In genomic region chr11:15471028-15471708, GRCh38 we compare ENCODE assay signal across 14 cellular contexts.
DNase-seq lines count a peak whose midpoint lies in the region; ATAC-seq and FAIRE-seq lines count a peak whose summit lies in the region.
"Had no signal": no experiment of that assay in that cellular context is flagged by ENCODE, and none has a peak within 500 bp of the region (broad histone marks: within the 10 kb centered on the region; RNA-seq: fewer than 3 reads in every experiment).

No MANE protein-coding gene starts in this region.

- no peak for FAIRE-seq in RCC 7860 (lab: Jason Lieb, UNC)

- DNase-seq in NCI-H345 (lab: John Stamatoyannopoulos, UW) = peak; percentile 71
- peak; percentile 32 to 51 for DNase-seq in left colon
- DNase-seq in NCI-H526 (lab: John Stamatoyannopoulos, UW) = no peak
- no peak for DNase-seq in UCSD-AML1 (lab: John Stamatoyannopoulos, UW; ENCODE audit: unreplicated experiment)
- DNase-seq in RCC 7860 (ENCODE audit: low spot score) = no peak
- DNase-seq: effector CD4-positive, alpha-beta T cell; lower lobe of right lung; occipital lobe; SHP77 treated with DMSO at 0.1 percent for 48 hours; stimulated activated naive CD8-positive, alpha-beta T cell treated with anti-CD3 and anti-CD28 coated beads, Interleukin-15, Interleukin-2, amounts not matched to agents 100 U/mL and 50 U/mL, for 24 hours; WERI-Rb-1 had no signal

- intact Hi-C loops in left colon (cut with DNase I, micrococcal nuclease) = no loop called here

- ATAC-seq in GM18861 (IDR thresholded peaks at IDR 0.05; ENCODE audit: unreplicated experiment) = peak; percentile 36
- peak; percentile 56 for ATAC-seq in HG02884 (IDR thresholded peaks at IDR 0.05; ENCODE audit: unreplicated experiment)
- peak; percentile 91 for ATAC-seq in left colon
- ATAC-seq in HG02763 (IDR thresholded peaks at IDR 0.05; ENCODE audit: unreplicated experiment) = no peak
- ATAC-seq: stimulated activated naive CD8-positive, alpha-beta T cell treated with anti-CD3 and anti-CD28 coated beads, Interleukin-15, Interleukin-2, amounts not matched to agents 100 U/mL and 50 U/mL, for 24 hours had no signal

Comparison
In these comparisons a context has a peak if more than half of its experiments do, and no peak if none do; other contexts are left out.
1. DNase-seq: peak in NCI-H345 (single experiment) and left colon (2 of 2); none in NCI-H526 (0 of 2), UCSD-AML1 (single experiment) and RCC 7860 (single experiment).